Comparison of ENCODE assay signal across 14 cellular contexts in genomic region chr9:15417626-15418025, GRCh38. TPM values are rescaled to one million over a fixed set of nuclear protein-coding genes. Genes with fewer than 3 reads are reported as not detected.
A peak's percentile ranks its signal among the peaks of the same experiment; 100 is the strongest.
DNase-seq lines count a peak whose midpoint lies in the region; ATAC-seq, FAIRE-seq and TF ChIP-seq lines count a peak whose summit lies in the region.
"Had no signal": no experiment of that assay in that cellular context is flagged by ENCODE, and none has a peak within 500 bp of the region (broad histone marks: within the 10 kb centered on the region; RNA-seq: fewer than 3 reads in every experiment).

No MANE protein-coding gene starts in this region.

- H2BK12ac ChIP-seq in H9 (ENCODE audit: insufficient read length, low read depth, low read length), result no peak overlapping the region

- H3K79me2 ChIP-seq in H9 (ENCODE audit: insufficient read depth, low read length) (no peaks in the 10 kb centered on the region), PC-3 (ENCODE audit: low read length) (no peaks in the 10 kb centered on the region), mesendoderm (ENCODE audit: control insufficient read depth, insufficient read depth, low read length) (no peaks in the 10 kb centered on the region)

- no peak overlapping the region for H4K5ac ChIP-seq in H9 (ENCODE audit: insufficient read length, low read depth, low read length)
- H4K5ac ChIP-seq in mesendoderm (ENCODE audit: low read length), result no peak overlapping the region

- H3K36me3 ChIP-seq in BLaER1 treated with 17β-estradiol and CSF1 and Interleukin-3, amounts not matched to agents 10 nM and 100 nM, result no peaks in the 10 kb centered on the region
- H3K36me3 ChIP-seq in PC-3 (ENCODE audit: low read depth, low read length), result no peaks in the 10 kb centered on the region
- no peaks in the 10 kb centered on the region for H3K36me3 ChIP-seq in mesendoderm (ENCODE audit: control insufficient read depth, insufficient read depth, low read length)
- H3K36me3 ChIP-seq in suprapubic skin, result no peaks in the 10 kb centered on the region

- H3K4me3 Mint-ChIP-seq in H9, result 0 out of 5 replicates have a peak overlapping the region, but pooled peaks of 1 of the 2 experiments have one; percentile 32
- H3K4me3 Mint-ChIP-seq: CD4-positive, alpha-beta memory T cell had no signal

- H3F3A ChIP-seq in PC-3 (ENCODE audit: low read length, unreplicated experiment), result no peaks in the 10 kb centered on the region

- H3K79me1 ChIP-seq in H9 (ENCODE audit: insufficient read depth, low read depth, low read length, poor library complexity, severe bottlenecking), result no peaks in the 10 kb centered on the region
- no peaks in the 10 kb centered on the region for H3K79me1 ChIP-seq in mesendoderm (ENCODE audit: low read length)

- peaks cover 13 to 19% of the 10 kb centered on the region in 2 experiments for H3K4me1 Mint-ChIP-seq in H9

- DNase-seq in H9 (peak; percentile 38), PC-3 (no peak), mesendoderm (peak; percentile 17), RCC 7860 (ENCODE audit: low spot score) (no peak), NCI-H2227 (lab: John Stamatoyannopoulos, UW; ENCODE audit: unreplicated experiment) (no peak), suprapubic skin (ENCODE audit: low spot score in 2 of 2) (no peak)
- no peak for DNase-seq in stimulated activated naive CD4-positive, alpha-beta T cell (lab: John Stamatoyannopoulos, UW)
- DNase-seq: DMS79, GF-D8 had no signal

- no peak overlapping the region for H2BK120ac ChIP-seq in H9 (ENCODE audit: low read depth, low read length, poor library complexity, severe bottlenecking)
- H2BK120ac ChIP-seq in mesendoderm (ENCODE audit: low read depth, low read length), result no peak overlapping the region

- no peak for TF ChIP-seq EP300 in suprapubic skin (IDR thresholded peaks at IDR 0.05)

- POLR2A ChIA-PET in PC-3 (lab: Charles Lee; ENCODE audit: unreplicated experiment), result no interaction called here

- no peaks in the 10 kb centered on the region for H3K27me3 ChIP-seq in BLaER1 treated with 17β-estradiol and CSF1 and Interleukin-3, amounts not matched to agents 10 nM and 100 nM
- H3K27me3 ChIP-seq in H9 (ENCODE audit: insufficient read depth, low read length) (no peaks in the 10 kb centered on the region), PC-3 (ENCODE audit: low read length) (no peaks in the 10 kb centered on the region), mesendoderm (ENCODE audit: insufficient read depth, low read length, poor library complexity) (no peaks in the 10 kb centered on the region), suprapubic skin (no peaks in the 10 kb centered on the region)

- no peaks in the 10 kb centered on the region for H3K23me2 ChIP-seq in H9 (ENCODE audit: insufficient read length, low read depth, low read length, poor library complexity, severe bottlenecking)

- TF ChIP-seq CTCF in H9 (conservative IDR thresholded peaks at IDR 0.05) (no peak), PC-3 (conservative IDR thresholded peaks at IDR 0.05; ENCODE audit: low read depth, low read length) (no peak), suprapubic skin (IDR thresholded peaks at IDR 0.05) (no peak)

- H3K14ac ChIP-seq in H9 (ENCODE audit: insufficient read depth, low read length), result no peak overlapping the region

- H2AFZ ChIP-seq in H9 (ENCODE audit: low read length) (no peak overlapping the region), PC-3 (ENCODE audit: low read length) (0 out of 2 replicates have a peak overlapping the region, but pooled peaks have one; percentile 13)

- no peak overlapping the region for H3K23ac ChIP-seq in H9 (ENCODE audit: insufficient read length, low read depth, low read length)
- H3K23ac ChIP-seq in mesendoderm (ENCODE audit: low read length), result no peak overlapping the region

- peaks cover 8 to 23% (median 13%) of the 10 kb centered on the region in 11 experiments for H3K9me3 ChIP-seq in BLaER1 treated with 17β-estradiol and CSF1 and Interleukin-3, amounts not matched to agents 10 nM and 100 nM (replicated peaks in 1 of 11)
- H3K9me3 ChIP-seq in H9 (ENCODE audit: control insufficient read depth, low read depth, low read length), result no peaks in the 10 kb centered on the region
- H3K9me3 ChIP-seq in PC-3 (ENCODE audit: low read length), result no peaks in the 10 kb centered on the region
- no peaks in the 10 kb centered on the region for H3K9me3 ChIP-seq in suprapubic skin

- no peak overlapping the region for H3K18ac ChIP-seq in H9 (ENCODE audit: insufficient read length, low read depth, low read length)
- H3K18ac ChIP-seq in mesendoderm (ENCODE audit: low read length), result no peak overlapping the region

- no peak overlapping the region for H3K9ac ChIP-seq in BLaER1 treated with 17β-estradiol and CSF1 and Interleukin-3, amounts not matched to agents 10 nM and 100 nM
- no peak overlapping the region for H3K9ac ChIP-seq in H9 (ENCODE audit: extremely low read depth, insufficient read length, low read length)
- H3K9ac ChIP-seq in PC-3 (ENCODE audit: low read length), result no peak overlapping the region
- H3K9ac ChIP-seq in mesendoderm (ENCODE audit: low read length), result no peak overlapping the region

- H3K9me3 Mint-ChIP-seq in H9, result peaks cover 0 to 6% of the 10 kb centered on the region in 2 experiments; a peak in 2 of 5 replicates
- H3K9me3 Mint-ChIP-seq: CD4-positive, alpha-beta memory T cell had no signal

- no TSS peak for BruUV-seq in PC-3 (replicated peaks; lab: Mats Ljungman, UMichigan)

- no peaks in the 10 kb centered on the region for H3K9me2 ChIP-seq in PC-3 (replicated peaks; ENCODE audit: low read length)

- ATAC-seq in PC-3, result no peak

- intact Hi-C loops in PC-3 (cut with micrococcal nuclease), result loop anchor here (1.0 to 5.0 kb wide), 3 partner anchors 139 to 275 kb away; no protein-coding TSS in a partner anchor

- no peak overlapping the region for H3K4me3 ChIP-seq in BLaER1 treated with 17β-estradiol and CSF1 and Interleukin-3, amounts not matched to agents 10 nM and 100 nM
- H3K4me3 ChIP-seq in PC-3 (ENCODE audit: low read length) (no peak overlapping the region), mesendoderm (ENCODE audit: low read length) (no peak overlapping the region), suprapubic skin (no peak overlapping the region)

- 0 out of 7 replicates have a peak overlapping the region, but pooled peaks of 1 of the 3 experiments have one; percentile 40 for H3K27ac Mint-ChIP-seq in H9
- H3K27ac Mint-ChIP-seq: CD4-positive, alpha-beta memory T cell had no signal

- no peak overlapping the region for H3K27ac ChIP-seq in BLaER1 treated with 17β-estradiol and CSF1 and Interleukin-3, amounts not matched to agents 10 nM and 100 nM
- H3K27ac ChIP-seq in H9 (ENCODE audit: insufficient read length, low read depth, low read length) (no peak overlapping the region), PC-3 (ENCODE audit: low read length) (no peak overlapping the region), mesendoderm (ENCODE audit: low read depth, low read length) (no peak overlapping the region), suprapubic skin (no peak overlapping the region)
- H3K27ac ChIP-seq: C4-2B had no signal

- no peak for FAIRE-seq in RCC 7860 (lab: Jason Lieb, UNC)
- FAIRE-seq: GM19239, H54 had no signal

- H2BK15ac ChIP-seq in H9 (ENCODE audit: low read depth, low read length) (no peak overlapping the region), mesendoderm (replicated peaks; ENCODE audit: low read depth) (no peak overlapping the region)

- H4K8ac ChIP-seq in H9 (replicated peaks; ENCODE audit: insufficient read length, low read depth, low read length) (no peak overlapping the region), mesendoderm (ENCODE audit: low read depth, low read length) (no peak overlapping the region)

- H3K27me3 Mint-ChIP-seq in H9 (ENCODE audit: low read depth), result no peaks in the 10 kb centered on the region

- no peaks in the 10 kb centered on the region; a peak in 1 of 7 replicates for H3K36me3 Mint-ChIP-seq in H9 (ENCODE audit: insufficient read depth in 1 of 3, low read depth in 3 of 3)

- H3K56ac ChIP-seq in H9 (ENCODE audit: insufficient read length, low read depth, low read length), result no peak overlapping the region
- no peak overlapping the region for H3K56ac ChIP-seq in mesendoderm (ENCODE audit: low read length)

- no peak overlapping the region for H2AK5ac ChIP-seq in H9 (ENCODE audit: insufficient read length, low read length)
- H2AK5ac ChIP-seq in mesendoderm (ENCODE audit: low read length), result no peak overlapping the region

- no CpG with 5 or more reads among the region's 6 CpGs for WGBS in H9 (ENCODE audit: extremely low coverage, insufficient read length, low lambda C conversion rate)
- no CpG with 5 or more reads among the region's 6 CpGs for WGBS in mesendoderm (ENCODE audit: extremely low coverage, insufficient coverage, low lambda C conversion rate)
- 94% methylated on average over 6 of the region's 6 CpGs for WGBS in suprapubic skin

- CTCF ChIA-PET in PC-3 (lab: Charles Lee), result no interaction called here

- H3K4me2 ChIP-seq in BLaER1 treated with 17β-estradiol and CSF1 and Interleukin-3, amounts not matched to agents 10 nM and 100 nM, result peak overlapping the region in 8 of 11 experiments; percentile 3 to 68 (median 35); a peak in 14 of 22 replicates
- no peak overlapping the region for H3K4me2 ChIP-seq in H9 (ENCODE audit: insufficient read depth, insufficient read length, low read length)
- H3K4me2 ChIP-seq in PC-3 (ENCODE audit: low read length), result no peak overlapping the region
- H3K4me2 ChIP-seq in mesendoderm (ENCODE audit: low read length), result no peak overlapping the region

- H4K91ac ChIP-seq in H9 (ENCODE audit: insufficient read length, low read depth, low read length), result no peak overlapping the region

- H2BK20ac ChIP-seq in H9 (ENCODE audit: low read depth, low read length, poor library complexity, severe bottlenecking), result no peak overlapping the region

- no peak for TF ChIP-seq POLR2A in suprapubic skin (IDR thresholded peaks at IDR 0.05)

- H3K4ac ChIP-seq in H9 (ENCODE audit: low read depth, low read length) (no peak overlapping the region), mesendoderm (ENCODE audit: low read depth, low read length) (no peak overlapping the region)

- H3K4me1 ChIP-seq in BLaER1 treated with 17β-estradiol and CSF1 and Interleukin-3, amounts not matched to agents 10 nM and 100 nM, result peaks cover 0 to 22% (median 17%) of the 10 kb centered on the region in 10 experiments; a peak in 16 of 20 replicates
- H3K4me1 ChIP-seq in H9 (ENCODE audit: insufficient read depth, low read length) (no peaks in the 10 kb centered on the region), PC-3 (ENCODE audit: insufficient read depth, low read length) (peaks cover 7% of the 10 kb centered on the region), mesendoderm (ENCODE audit: control insufficient read depth, low read depth, low read length) (no peaks in the 10 kb centered on the region), suprapubic skin (peaks cover 4% of the 10 kb centered on the region)

- H2BK5ac ChIP-seq in H9 (ENCODE audit: insufficient read length, low read length), result no peak overlapping the region
- no peak overlapping the region for H2BK5ac ChIP-seq in mesendoderm (ENCODE audit: low read length)

- no peak overlapping the region for H3T11ph ChIP-seq in H9 (ENCODE audit: low read length)

- H4K20me1 ChIP-seq in BLaER1 treated with 17β-estradiol and CSF1 and Interleukin-3, amounts not matched to agents 10 nM and 100 nM, result no peaks in the 10 kb centered on the region
- H4K20me1 ChIP-seq in H9 (ENCODE audit: control insufficient read depth, insufficient read depth, insufficient read length) (no peaks in the 10 kb centered on the region), PC-3 (ENCODE audit: low read length) (no peaks in the 10 kb centered on the region)

RNA-seq across cellular contexts. Expression of gene SNAPC3, which starts 5.0 kb away (rescaled TPM):
- total RNA-seq in H9 (2021) (28.0 and 28.1 TPM in 2 replicates), PC-3 (2014; rRNA removed) (25.4 and 34.2 TPM in 2 replicates), suprapubic skin (10 to 100 TPM; 12.5 to 27.4 (median 17.8) TPM)
- 27.4 TPM for polyA plus RNA-seq in mesendoderm (2013, experiment 1 of 2)
- 27.3 TPM for polyA plus RNA-seq in mesendoderm (2013, experiment 2 of 2)

Comparison
In these comparisons a context has a peak if more than half of its experiments do, and no peak if none do; other contexts are left out.
1. H3K4me2 ChIP-seq: peak in BLaER1 treated with 17β-estradiol and CSF1 and Interleukin-3, amounts not matched to agents 10 nM and 100 nM (8 of 11); none in H9 (single experiment), PC-3 (single experiment) and mesendoderm (single experiment).
2. DNase-seq: peak in H9 (single experiment) and mesendoderm (single experiment); none in PC-3 (single experiment), stimulated activated naive CD4-positive, alpha-beta T cell (0 of 6), RCC 7860 (single experiment), NCI-H2227 (single experiment) and suprapubic skin (0 of 2).